Comparison of ENCODE assay signal across 19 cellular contexts in genomic region chr7:100249341-100249740, GRCh38. TPM values are rescaled to one million over a fixed set of nuclear protein-coding genes. Genes with fewer than 3 reads are reported as not detected.
"Had no signal": no experiment of that assay in that cellular context is flagged by ENCODE, and none has a peak within 500 bp of the region (broad histone marks: within the 10 kb centered on the region; RNA-seq: fewer than 3 reads in every experiment).

No MANE protein-coding gene starts in this region.

RNA-seq across cellular contexts. Expression of gene PVRIG, which starts 29.6 kb away (rescaled TPM):
- total RNA-seq: neural crest cell, osteocyte, pulmonary artery endothelial cell, temporal lobe had no signal

RNA-seq across cellular contexts. Expression of gene SPDYE3, which starts 58.2 kb away (rescaled TPM):
- total RNA-seq: naive thymus-derived CD8-positive, alpha-beta T cell; natural killer cell treated with Interleukin-12 subunit alpha and Interleukin-12 subunit beta and Interleukin-15 and Interleukin-18, amount 100 ng/mL, for 72 hours; neural crest cell; omental fat pad; osteocyte; pancreas; posterior vena cava; pulmonary artery endothelial cell; right atrium auricular region; sciatic nerve; stomach; subcutaneous adipose tissue; temporal lobe; thoracic aorta; thyroid gland; tibial nerve; upper lobe of left lung; ureter; vagina had no signal
- polyA plus RNA-seq: stomach had no signal
